Comparison of ENCODE assay signal across 8 cellular contexts in genomic region chr7:102286237-102287081, GRCh38. TPM values are rescaled to one million over a fixed set of nuclear protein-coding genes. Genes with fewer than 3 reads are reported as not detected.
DNase-seq lines count a peak whose midpoint lies in the region; ATAC-seq and TF ChIP-seq lines count a peak whose summit lies in the region.

SH2B2 (plus strand) TSS chr7:102286868; CDS start chr7:102300551, 13,683 bp downstream.

- H3K27me3 Mint-ChIP-seq in CD8-positive, alpha-beta T cell (ENCODE audit: low read depth) = peaks cover 2% of the 10 kb centered on the region
- H3K27me3 Mint-ChIP-seq in activated CD4-positive, alpha-beta T cell treated with anti-CD3 and anti-CD28 coated beads, Interleukin-2, amount 10 ng/mL, durations not matched to agents 7 days and 5 days = peaks cover 20% of the 10 kb centered on the region

- H3K4me1 Mint-ChIP-seq in CD8-positive, alpha-beta T cell (ENCODE audit: low read depth) = peaks cover 27% of the 10 kb centered on the region
- H3K4me1 Mint-ChIP-seq in activated CD4-positive, alpha-beta T cell treated with anti-CD3 and anti-CD28 coated beads, Interleukin-2, amount 10 ng/mL, durations not matched to agents 7 days and 5 days = peaks cover 23% of the 10 kb centered on the region

- no peak within 1 kb of the TSS for H3K27ac Mint-ChIP-seq in CD8-positive, alpha-beta T cell
- H3K27ac Mint-ChIP-seq in activated CD4-positive, alpha-beta T cell treated with anti-CD3 and anti-CD28 coated beads, Interleukin-2, amount 10 ng/mL, durations not matched to agents 7 days and 5 days = no peak within 1 kb of the TSS

- peak within 1 kb of the TSS; percentile 73 for H3K4me3 ChIP-seq in CD8-positive, alpha-beta T cell (ENCODE audit: low read depth, low read length)
- peak within 1 kb of the TSS; percentile 88 for H3K4me3 ChIP-seq in effector memory CD4-positive, alpha-beta T cell (ENCODE audit: insufficient read depth, low read depth, low read length, poor library complexity, severe bottlenecking)

- H3K36me3 Mint-ChIP-seq in CD8-positive, alpha-beta T cell = no peaks in the 10 kb centered on the region
- no peaks in the 10 kb centered on the region for H3K36me3 Mint-ChIP-seq in activated CD4-positive, alpha-beta T cell treated with anti-CD3 and anti-CD28 coated beads, Interleukin-2, amount 10 ng/mL, durations not matched to agents 7 days and 5 days (ENCODE audit: low read depth)

- H3K27me3 ChIP-seq in CD8-positive, alpha-beta T cell (ENCODE audit: insufficient read depth, low read length) = no peaks in the 10 kb centered on the region
- H3K27me3 ChIP-seq in effector memory CD4-positive, alpha-beta T cell (replicated peaks; ENCODE audit: control insufficient read depth, insufficient read depth, low read length, poor library complexity, severe bottlenecking) = no peaks in the 10 kb centered on the region

- no peak for TF ChIP-seq CTCF in CD8-positive, alpha-beta T cell (IDR thresholded peaks at IDR 0.05)

- POLR2A ChIA-PET in CD8-positive, alpha-beta T cell (lab: Charles Lee) = interaction anchor here (0.6 to 2.0 kb wide), 2 partner anchors 110 to 961 kb away, joined by 3 to 9 read pairs; partner anchors contain the start of gene PRKRIP1
- POLR2A ChIA-PET in activated CD4-positive, alpha-beta T cell treated with anti-CD3 and anti-CD28 coated beads, Interleukin-2, amount 10 ng/mL, durations not matched to agents 7 days and 5 days (lab: Charles Lee) = no interaction called here

- intact Hi-C loops in CD8-positive, alpha-beta T cell (cut with DNase I, micrococcal nuclease) = loop anchor here (5.0 to 10.0 kb wide), 3 partner anchors 76 to 178 kb away; partner anchors contain the start of genes ALKBH4 (in 2 of the 2) and LRWD1 (in 2 of the 2)

- no peak within 1 kb of the TSS for H3K27ac ChIP-seq in CD8-positive, alpha-beta T cell (ENCODE audit: low read depth, low read length)
- H3K27ac ChIP-seq in effector memory CD4-positive, alpha-beta T cell (ENCODE audit: insufficient read depth, low read length, poor library complexity, severe bottlenecking) = peak within 1 kb of the TSS; percentile 37

- CTCF ChIA-PET in CD8-positive, alpha-beta T cell (lab: Charles Lee) = interaction anchor here (1.2 kb wide), 1 partner anchor 105 kb away, joined by 3 read pairs; no protein-coding TSS in a partner anchor
- CTCF ChIA-PET in activated CD4-positive, alpha-beta T cell treated with anti-CD3 and anti-CD28 coated beads, Interleukin-2, amount 10 ng/mL, durations not matched to agents 7 days and 5 days (lab: Charles Lee) = no interaction called here

- H3K9me3 Mint-ChIP-seq in CD8-positive, alpha-beta T cell = no peaks in the 10 kb centered on the region
- no peaks in the 10 kb centered on the region for H3K9me3 Mint-ChIP-seq in activated CD4-positive, alpha-beta T cell treated with anti-CD3 and anti-CD28 coated beads, Interleukin-2, amount 10 ng/mL, durations not matched to agents 7 days and 5 days

- H3K9me3 ChIP-seq in CD8-positive, alpha-beta T cell (ENCODE audit: low read length) = no peaks in the 10 kb centered on the region
- H3K9me3 ChIP-seq in effector memory CD4-positive, alpha-beta T cell (ENCODE audit: control insufficient read depth, low read length) = no peaks in the 10 kb centered on the region

- ATAC-seq in CD8-positive, alpha-beta T cell = peak; percentile 54
- ATAC-seq in GM21528 (IDR thresholded peaks at IDR 0.05; ENCODE audit: low FRiP score, unreplicated experiment) (peak; percentile 27), HG02970 (IDR thresholded peaks at IDR 0.05; ENCODE audit: low FRiP score, unreplicated experiment) (no peak)

- DNase-seq in CD8-positive, alpha-beta T cell = peak in 6 of 7 experiments; percentile 14 to 75 (median 36)
- DNase-seq in NCI-H2029 treated with DMSO at 0.1 percent for 48 hours (lab: John Stamatoyannopoulos, UW) = peak; percentile 11
- DNase-seq in activated CD4-positive, alpha-beta T cell treated with anti-CD3 and anti-CD28 coated beads, Interleukin-2, amount 10 ng/mL, durations not matched to agents 7 days and 5 days = peak; percentile 19
- peak; percentile 18 to 21 (median 21) for DNase-seq in effector memory CD4-positive, alpha-beta T cell
- DNase-seq in lung microvascular endothelial cell (ENCODE audit: low read depth in 2 of 2) = peak; percentile 44 to 61
- DNase-seq in stimulated activated naive CD4-positive, alpha-beta T cell (lab: John Stamatoyannopoulos, UW) = peak; percentile 8 to 64 (median 55)

- peaks cover 39% of the 10 kb centered on the region for H3K4me1 ChIP-seq in CD8-positive, alpha-beta T cell (ENCODE audit: insufficient read depth, low read length)
- peaks cover 27% of the 10 kb centered on the region for H3K4me1 ChIP-seq in effector memory CD4-positive, alpha-beta T cell (ENCODE audit: control insufficient read depth, insufficient read depth, low read length, poor library complexity, severe bottlenecking)

- H3K4me3 Mint-ChIP-seq in CD8-positive, alpha-beta T cell = peak within 1 kb of the TSS; percentile 80
- peak within 1 kb of the TSS; percentile 54 for H3K4me3 Mint-ChIP-seq in activated CD4-positive, alpha-beta T cell treated with anti-CD3 and anti-CD28 coated beads, Interleukin-2, amount 10 ng/mL, durations not matched to agents 7 days and 5 days

- no peaks in the 10 kb centered on the region for H3K36me3 ChIP-seq in CD8-positive, alpha-beta T cell (ENCODE audit: insufficient read depth, low read length)
- no peaks in the 10 kb centered on the region for H3K36me3 ChIP-seq in effector memory CD4-positive, alpha-beta T cell (ENCODE audit: control insufficient read depth, insufficient read depth, low read length)

RNA-seq across cellular contexts. Expression of gene SH2B2, which starts in this region (rescaled TPM):
- 1 to 10 TPM in 1 of 2 experiments, under 1 TPM in 1; 0.72 to 1.8 TPM for total RNA-seq in CD8-positive, alpha-beta T cell
- total RNA-seq in activated CD4-positive, alpha-beta T cell treated with anti-CD3 and anti-CD28 coated beads, Interleukin-2, amount 10 ng/mL, durations not matched to agents 7 days and 5 days = under 1 TPM; 0.12 to 0.50 TPM
- 0.44 and 0.60 TPM in 2 replicates for total RNA-seq in lung microvascular endothelial cell

Comparison
In these comparisons a context has a peak if more than half of its experiments do, and no peak if none do; other contexts are left out.
1. Peak in DNase-seq in activated CD4-positive, alpha-beta T cell treated with anti-CD3 and anti-CD28 coated beads, Interleukin-2, amount 10 ng/mL, durations not matched to agents 7 days and 5 days; RNA of the gene not detected or under 1 TPM.
2. Peak in DNase-seq in lung microvascular endothelial cell; RNA of the gene not detected or under 1 TPM.